In the genomic region with DNA sequence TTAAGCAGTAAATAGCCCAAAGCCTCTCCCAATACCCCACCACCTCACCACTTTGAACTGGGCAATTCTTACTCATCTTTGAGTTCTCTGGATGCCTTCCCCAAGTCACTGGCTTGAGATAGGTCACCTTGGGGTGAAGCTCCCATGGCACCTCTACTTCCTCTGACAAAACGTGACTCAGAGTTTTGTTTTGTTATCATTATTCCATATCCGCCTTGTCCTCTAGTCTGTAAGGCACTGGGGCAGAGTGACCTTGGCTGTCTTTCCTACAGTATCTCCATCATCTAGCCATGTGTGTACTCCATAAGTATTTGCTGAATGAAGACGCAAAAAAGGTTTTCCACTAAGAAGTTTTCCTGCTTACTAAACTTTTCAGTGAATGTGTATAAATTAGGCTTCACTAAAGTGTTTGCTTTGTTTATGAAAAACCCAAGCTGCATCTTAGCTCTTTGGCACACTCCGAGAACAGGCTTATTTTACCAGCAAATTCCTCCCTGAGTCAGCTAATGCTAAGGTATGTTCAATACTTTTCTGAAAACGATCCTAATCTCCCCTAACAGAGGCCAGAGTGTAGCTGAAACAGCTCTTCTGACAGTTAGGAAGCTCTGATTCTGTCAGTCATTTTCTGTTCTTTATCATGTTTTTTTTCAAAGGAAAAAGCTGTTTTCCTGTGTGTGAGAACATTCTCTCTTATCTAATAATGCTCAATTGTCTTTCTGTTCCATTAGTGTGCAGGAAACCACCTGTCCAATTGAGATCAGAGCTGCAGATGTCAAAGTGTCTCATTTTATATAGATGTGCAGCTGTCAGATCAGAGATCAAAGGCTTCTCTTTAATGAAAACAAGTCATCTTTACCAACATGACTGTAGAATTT, we compare ENCODE assay signal across 8 cellular contexts. TPM values are rescaled to one million over a fixed set of nuclear protein-coding genes. Genes with fewer than 3 reads are reported as not detected.
A peak's percentile ranks its signal among the peaks of the same experiment; 100 is the strongest.
DNase-seq lines count a peak whose midpoint lies in the region; ATAC-seq and TF ChIP-seq lines count a peak whose summit lies in the region.

No MANE protein-coding gene starts in this region.

- POLR2A ChIA-PET in T-cell (lab: Charles Lee), result interaction anchor here in 1 of 2 donors (0.6 to 0.9 kb wide), 4 partner anchors 27 to 485 kb away, joined by 3 to 13 read pairs (median 3); a partner anchor contains a TSS

- intact Hi-C loops in posterior vena cava (cut with DNase I), result no loop called here

- H3K9me3 Mint-ChIP-seq in activated CD8-positive, alpha-beta memory T cell treated with anti-CD3 and anti-CD28 coated beads, Interleukin-2, amount 10 ng/mL, durations not matched to agents 7 days and 5 days (ENCODE audit: low read depth), result peaks cover 3% of the 10 kb centered on the region
- no peaks in the 10 kb centered on the region for H3K9me3 Mint-ChIP-seq in T-cell

- no peak overlapping the region for H3K27ac Mint-ChIP-seq in activated CD8-positive, alpha-beta memory T cell treated with anti-CD3 and anti-CD28 coated beads, Interleukin-2, amount 10 ng/mL, durations not matched to agents 7 days and 5 days
- H3K27ac Mint-ChIP-seq in T-cell, result peak overlapping the region; percentile 81 to 90

- no peak overlapping the region for H3K4me3 ChIP-seq in epithelial cell of esophagus (ENCODE audit: low read length)

- CTCF ChIA-PET in activated CD8-positive, alpha-beta memory T cell treated with anti-CD3 and anti-CD28 coated beads, Interleukin-2, amount 10 ng/mL, durations not matched to agents 7 days and 5 days (lab: Charles Lee), result interaction anchor here (0.6 to 0.9 kb wide), 2 partner anchors 13 to 221 kb away, joined by 3 read pairs; no protein-coding TSS in a partner anchor
- CTCF ChIA-PET in T-cell (lab: Charles Lee), result interaction anchor here in 1 of 2 donors (0.8 to 1.1 kb wide), 3 partner anchors 29 to 67 kb away, joined by 3 read pairs; no protein-coding TSS in a partner anchor

- peaks cover 2% of the 10 kb centered on the region for H3K36me3 Mint-ChIP-seq in activated CD8-positive, alpha-beta memory T cell treated with anti-CD3 and anti-CD28 coated beads, Interleukin-2, amount 10 ng/mL, durations not matched to agents 7 days and 5 days
- H3K36me3 Mint-ChIP-seq in T-cell, result no peaks in the 10 kb centered on the region

- H3K4me3 Mint-ChIP-seq in activated CD8-positive, alpha-beta memory T cell treated with anti-CD3 and anti-CD28 coated beads, Interleukin-2, amount 10 ng/mL, durations not matched to agents 7 days and 5 days, result no peak overlapping the region
- H3K4me3 Mint-ChIP-seq in T-cell, result peak overlapping the region; percentile 18 to 63 (median 55)

- H3K27me3 Mint-ChIP-seq in activated CD8-positive, alpha-beta memory T cell treated with anti-CD3 and anti-CD28 coated beads, Interleukin-2, amount 10 ng/mL, durations not matched to agents 7 days and 5 days, result no peaks in the 10 kb centered on the region
- no peaks in the 10 kb centered on the region for H3K27me3 Mint-ChIP-seq in T-cell

- peak; percentile 48 for DNase-seq in activated CD8-positive, alpha-beta memory T cell treated with anti-CD3 and anti-CD28 coated beads, Interleukin-2, amount 10 ng/mL, durations not matched to agents 7 days and 5 days
- no peak for DNase-seq in activated CD8-positive, alpha-beta memory T cell treated with anti-CD3 and anti-CD28 coated beads for 24 hours
- DNase-seq in T-cell, result peak in 4 of 34 experiments; percentile 9 to 18 (median 15)
- peak; percentile 38 for DNase-seq in epithelial cell of esophagus (ENCODE audit: low read depth)
- peak; percentile 36 for DNase-seq in stimulated activated CD4-positive, alpha-beta T cell treated with anti-CD3 and anti-CD28 coated beads, Interleukin-4, amount 100 ng/mL, for 24 hours
- no peak for DNase-seq in GM19240 (ENCODE audit: insufficient read length, low spot score)
- DNase-seq in posterior vena cava (ENCODE audit: low spot score), result no peak

- H3K4me1 Mint-ChIP-seq in activated CD8-positive, alpha-beta memory T cell treated with anti-CD3 and anti-CD28 coated beads, Interleukin-2, amount 10 ng/mL, durations not matched to agents 7 days and 5 days, result peaks cover 16% of the 10 kb centered on the region
- peaks cover 41 to 58% (median 54%) of the 10 kb centered on the region in 3 donors for H3K4me1 Mint-ChIP-seq in T-cell

- no peak for TF ChIP-seq CTCF in epithelial cell of esophagus (IDR thresholded peaks at IDR 0.05; ENCODE audit: insufficient read depth, low read depth, low read length, missing control alignments)

- ATAC-seq in activated CD8-positive, alpha-beta memory T cell treated with anti-CD3 and anti-CD28 coated beads, Interleukin-2, amount 10 ng/mL, durations not matched to agents 7 days and 5 days, result peak; percentile 78
- ATAC-seq in T-cell (replicated peaks in 1 of 4) (peak; percentile 67 to 83 (median 71)), GM21786 (IDR thresholded peaks at IDR 0.05; ENCODE audit: unreplicated experiment) (no peak)

RNA-seq across cellular contexts. Expression of a gene that starts 30.2 kb away (rescaled TPM):
- 10 to 100 TPM; 25.0 to 27.8 TPM for total RNA-seq in activated CD8-positive, alpha-beta memory T cell treated with anti-CD3 and anti-CD28 coated beads, Interleukin-2, amount 10 ng/mL, durations not matched to agents 7 days and 5 days
- total RNA-seq in T-cell (10 to 100 TPM in 4 of 5 donors, 1 to 10 TPM in 1; 9.6 to 12.4 (median 10.3) TPM), posterior vena cava (1 to 10 TPM; 3.5 to 5.3 TPM)

Comparison
In these comparisons a context has a peak if more than half of its experiments do, and no peak if none do; other contexts are left out.
1. DNase-seq: peak in activated CD8-positive, alpha-beta memory T cell treated with anti-CD3 and anti-CD28 coated beads, Interleukin-2, amount 10 ng/mL, durations not matched to agents 7 days and 5 days (single experiment), epithelial cell of esophagus (single experiment) and stimulated activated CD4-positive, alpha-beta T cell treated with anti-CD3 and anti-CD28 coated beads, Interleukin-4, amount 100 ng/mL, for 24 hours (single experiment); none in activated CD8-positive, alpha-beta memory T cell treated with anti-CD3 and anti-CD28 coated beads for 24 hours (single experiment), GM19240 (single experiment) and posterior vena cava (single experiment).